Comparison of ENCODE assay signal across 16 cellular contexts in the genomic region with DNA sequence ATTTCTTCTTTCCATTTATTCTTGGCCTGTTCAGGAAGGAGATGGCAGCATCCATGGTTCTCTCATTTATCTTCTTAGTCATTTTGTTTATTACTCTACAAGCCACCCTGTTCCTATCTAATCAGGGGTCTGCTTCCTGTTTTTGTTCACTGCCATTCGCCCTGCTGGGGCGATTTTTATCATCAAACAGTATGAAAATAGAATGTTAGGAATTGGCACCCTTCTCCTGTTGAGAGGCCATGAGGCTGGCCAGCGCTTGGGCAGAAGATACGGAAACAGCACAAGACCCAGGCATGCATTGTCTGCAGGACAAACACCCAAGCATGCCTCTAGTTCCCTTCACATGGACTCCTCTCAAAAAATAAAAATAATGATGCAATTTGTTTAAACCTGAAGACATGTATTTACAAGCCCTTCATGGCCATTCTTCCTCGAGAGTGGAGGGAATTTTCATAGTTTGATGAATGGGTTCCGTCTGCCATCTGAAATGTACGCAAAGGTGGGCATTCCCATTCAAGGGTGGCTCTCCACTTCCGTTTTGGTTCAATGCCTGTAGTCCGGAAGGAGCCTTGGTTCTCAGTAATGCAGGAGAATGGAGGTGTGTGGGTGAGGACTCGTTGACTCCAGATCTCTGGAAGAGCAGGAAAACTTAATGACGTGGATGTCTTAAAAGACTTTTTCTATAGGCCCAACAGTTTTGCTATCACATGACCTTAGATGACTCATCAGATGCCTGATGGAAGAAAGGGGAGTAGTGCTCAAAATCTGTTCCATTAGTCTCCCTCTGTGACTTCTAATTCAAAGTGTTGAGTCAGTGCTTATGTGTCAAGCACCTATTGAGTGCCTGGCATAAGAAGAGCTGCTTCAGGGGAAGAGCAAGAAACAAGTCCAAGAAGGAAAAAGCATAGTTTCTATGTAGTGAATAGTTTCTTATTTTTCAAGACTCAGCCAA.
DNase-seq lines count a peak whose midpoint lies in the region; ATAC-seq and TF ChIP-seq lines count a peak whose summit lies in the region.
"Had no signal": no experiment of that assay in that cellular context is flagged by ENCODE, and none has a peak within 500 bp of the region (broad histone marks: within the 10 kb centered on the region; RNA-seq: fewer than 3 reads in every experiment).

No MANE protein-coding gene starts in this region.

- ATAC-seq in PC-3 (no peak), GM19395 (IDR thresholded peaks at IDR 0.05; ENCODE audit: unreplicated experiment) (no peak), GM19035 (IDR thresholded peaks at IDR 0.05; ENCODE audit: unreplicated experiment) (no peak)
- ATAC-seq: activated CD4-positive, CD25-positive, alpha-beta regulatory T cell treated with anti-CD3 and anti-CD28 coated beads, Interleukin-2, amount 50 U/mL, for 24 hours had no signal

- H3K27ac ChIP-seq in PC-3 (ENCODE audit: low read length) (no peak overlapping the region), trophoblast cell (ENCODE audit: low read depth, low read length) (peak overlapping the region; percentile 39), sigmoid colon (no peak overlapping the region)
- H3K27ac ChIP-seq: BLaER1 treated with 17β-estradiol and CSF1 and Interleukin-3, amounts not matched to agents 10 nM and 100 nM; prostate gland had no signal

- peak overlapping the region; percentile 55 for H2BK120ac ChIP-seq in trophoblast cell (ENCODE audit: insufficient read depth, low read length, poor library complexity)

- H3K79me1 ChIP-seq in trophoblast cell (ENCODE audit: low read length) = peaks cover 27% of the 10 kb centered on the region

- H3K9ac ChIP-seq in PC-3 (ENCODE audit: low read length) (no peak overlapping the region), trophoblast cell (ENCODE audit: low read length) (no peak overlapping the region)
- H3K9ac ChIP-seq: BLaER1 treated with 17β-estradiol and CSF1 and Interleukin-3, amounts not matched to agents 10 nM and 100 nM had no signal

- no peak overlapping the region for H3K18ac ChIP-seq in trophoblast cell (ENCODE audit: low read length)

- no peak overlapping the region for H3K4me2 ChIP-seq in PC-3 (ENCODE audit: low read length)
- no peak overlapping the region for H3K4me2 ChIP-seq in trophoblast cell (ENCODE audit: low read length)
- H3K4me2 ChIP-seq: BLaER1 treated with 17β-estradiol and CSF1 and Interleukin-3, amounts not matched to agents 10 nM and 100 nM had no signal

- H4K91ac ChIP-seq in trophoblast cell (ENCODE audit: low read depth, low read length) = peak overlapping the region; percentile 87

- H3K9me2 ChIP-seq in PC-3 (replicated peaks; ENCODE audit: low read length) = no peaks in the 10 kb centered on the region

- TF ChIP-seq POLR2A in sigmoid colon (IDR thresholded peaks at IDR 0.05) = no peak

- TF ChIP-seq CTCF in PC-3 (conservative IDR thresholded peaks at IDR 0.05; ENCODE audit: low read depth, low read length) (no peak), sigmoid colon (IDR thresholded peaks at IDR 0.05) (no peak)

- intact Hi-C loops in PC-3 (cut with micrococcal nuclease) = no loop called here
- intact Hi-C loops in sigmoid colon (cut with DNase I) = no loop called here

- whole genome bisulfite sequencing in trophoblast cell (ENCODE audit: extremely low coverage, insufficient coverage, insufficient read length) = no CpG with 5 or more reads among the region's 11 CpGs
- WGBS in sigmoid colon, 2 donors = 66 to 73% methylated on average over 11 of the region's 11 CpGs

- H3F3A ChIP-seq in PC-3 (ENCODE audit: low read length, unreplicated experiment) = peaks cover 3% of the 10 kb centered on the region

- peak overlapping the region; percentile 24 for H2BK5ac ChIP-seq in trophoblast cell (ENCODE audit: low read depth, low read length, poor library complexity)

- POLR2A ChIA-PET in PC-3 (lab: Charles Lee; ENCODE audit: unreplicated experiment) = interaction anchor here (0.6 kb wide), 1 partner anchor 25 kb away, joined by 5 read pairs; no protein-coding TSS in a partner anchor

- H4K20me1 ChIP-seq in PC-3 (ENCODE audit: low read length) = no peaks in the 10 kb centered on the region
- H4K20me1 ChIP-seq: BLaER1 treated with 17β-estradiol and CSF1 and Interleukin-3, amounts not matched to agents 10 nM and 100 nM had no signal

- no peaks in the 10 kb centered on the region for H3K9me3 ChIP-seq in PC-3 (ENCODE audit: low read length)
- H3K9me3 ChIP-seq in trophoblast cell (ENCODE audit: insufficient read depth, low read depth, low read length) = no peaks in the 10 kb centered on the region
- no peaks in the 10 kb centered on the region for H3K9me3 ChIP-seq in sigmoid colon
- H3K9me3 ChIP-seq: prostate gland had no signal

- H3K36me3 ChIP-seq in PC-3 (ENCODE audit: low read depth, low read length) (no peaks in the 10 kb centered on the region), trophoblast cell (ENCODE audit: control insufficient read depth in 1 of 2, insufficient read depth in 2 of 2, low read length in 2 of 2) (no peaks in the 10 kb centered on the region), sigmoid colon (no peaks in the 10 kb centered on the region)
- H3K36me3 ChIP-seq: BLaER1 treated with 17β-estradiol and CSF1 and Interleukin-3, amounts not matched to agents 10 nM and 100 nM; prostate gland had no signal

- no peak overlapping the region for H2AK5ac ChIP-seq in trophoblast cell (ENCODE audit: low read length)

- no TSS peak for BruUV-seq in PC-3 (replicated peaks; lab: Mats Ljungman, UMichigan)

- H4K8ac ChIP-seq in trophoblast cell (ENCODE audit: low read depth, low read length) = peak overlapping the region; percentile 67

- H2AFZ ChIP-seq in PC-3 (ENCODE audit: low read length) (no peak overlapping the region), trophoblast cell (ENCODE audit: insufficient read depth, low read length, poor library complexity) (no peak overlapping the region)

- H2BK12ac ChIP-seq in trophoblast cell (ENCODE audit: low read length) = peak overlapping the region; percentile 73

- peak overlapping the region; percentile 25 for H3K4ac ChIP-seq in trophoblast cell (ENCODE audit: low read depth, low read length)

- H3K23ac ChIP-seq in trophoblast cell (ENCODE audit: low read length) = no peak overlapping the region

- CTCF ChIA-PET in PC-3 (lab: Charles Lee) = no interaction called here

- DNase-seq in GM03348 (ENCODE audit: low spot score) = peak; percentile 10
- peak; percentile 46 for DNase-seq in PC-3
- DNase-seq in dermis blood vessel endothelial cell = peak; percentile 48
- no peak for DNase-seq in trophoblast cell
- DNase-seq in sigmoid colon = no peak
- DNase-seq in mesenteric fat pad (ENCODE audit: low spot score) = no peak
- DNase-seq: activated naive CD4-positive, alpha-beta T cell; DND-41; glutamatergic neuron; naive B cell; stimulated activated CD4-positive, alpha-beta T cell treated with anti-CD3 and anti-CD28 coated beads, Interleukin-15, amount 100 ng/mL, for 24 hours had no signal

- H3K14ac ChIP-seq in trophoblast cell (ENCODE audit: low read length) = peak overlapping the region; percentile 67

- no peak for TF ChIP-seq EP300 in sigmoid colon (IDR thresholded peaks at IDR 0.05)

- peaks cover 28% of the 10 kb centered on the region for H3K4me1 ChIP-seq in PC-3 (ENCODE audit: insufficient read depth, low read length)
- H3K4me1 ChIP-seq in trophoblast cell (ENCODE audit: control insufficient read depth in 1 of 2, insufficient read depth in 2 of 2, low read length in 2 of 2) = peaks cover 15 to 28% of the 10 kb centered on the region in 2 experiments
- no peaks in the 10 kb centered on the region for H3K4me1 ChIP-seq in sigmoid colon
- H3K4me1 ChIP-seq: BLaER1 treated with 17β-estradiol and CSF1 and Interleukin-3, amounts not matched to agents 10 nM and 100 nM; prostate gland had no signal

- H3K79me2 ChIP-seq in PC-3 (ENCODE audit: low read length) = no peaks in the 10 kb centered on the region
- H3K79me2 ChIP-seq in trophoblast cell (ENCODE audit: control insufficient read depth, insufficient read depth, low read length, poor library complexity) = no peaks in the 10 kb centered on the region

- no peak overlapping the region for H4K12ac ChIP-seq in trophoblast cell (ENCODE audit: low read depth, low read length)

- H3K27me3 ChIP-seq in PC-3 (ENCODE audit: low read length) (no peaks in the 10 kb centered on the region), trophoblast cell (ENCODE audit: insufficient read depth, low read length) (no peaks in the 10 kb centered on the region), sigmoid colon (no peaks in the 10 kb centered on the region)
- H3K27me3 ChIP-seq: BLaER1 treated with 17β-estradiol and CSF1 and Interleukin-3, amounts not matched to agents 10 nM and 100 nM had no signal

- H3K4me3 ChIP-seq in PC-3 (ENCODE audit: low read length) (no peak overlapping the region), trophoblast cell (ENCODE audit: low read depth, low read length) (no peak overlapping the region), sigmoid colon (no peak overlapping the region)
- H3K4me3 ChIP-seq: BLaER1 treated with 17β-estradiol and CSF1 and Interleukin-3, amounts not matched to agents 10 nM and 100 nM; prostate gland had no signal

Comparison
In these comparisons a context has a peak if more than half of its experiments do, and no peak if none do; other contexts are left out.
1. DNase-seq: peak in GM03348 (single experiment), PC-3 (single experiment) and dermis blood vessel endothelial cell (single experiment); none in trophoblast cell (0 of 2), sigmoid colon (single experiment) and mesenteric fat pad (single experiment).